ENCODE assay signal across 31 cellular contexts in genomic region chr10:10745281-10745680, GRCh38.
"Had no signal": no experiment of that assay in that cellular context is flagged by ENCODE, and none has a peak within 500 bp of the region (broad histone marks: within the 10 kb centered on the region; RNA-seq: fewer than 3 reads in every experiment).

No MANE protein-coding gene starts in this region.

- H3K4me3 ChIP-seq: body of pancreas, breast epithelium, cardiac muscle cell had no signal

- H3K4me1 ChIP-seq: body of pancreas, breast epithelium had no signal

- H3K27me3 ChIP-seq: body of pancreas, breast epithelium, cardiac muscle cell had no signal

- H3K9me3 ChIP-seq: body of pancreas had no signal

- DNase-seq: activated CD4-positive, alpha-beta T cell treated with anti-CD3 and anti-CD28 coated beads for 1 hour; activated CD4-positive, alpha-beta T cell treated with anti-CD3 and anti-CD28 coated beads for 4 hours; activated CD4-positive, alpha-beta T cell treated with anti-CD3 and anti-CD28 coated beads, Interleukin-2, amount 10 ng/mL, durations not matched to agents 7 days and 5 days; activated CD4-positive, alpha-beta T cell treated with anti-CD3 and anti-CD28 coated beads, Interleukin-2, amount 50 U/mL, for 48 hours; activated CD8-positive, alpha-beta memory T cell treated with anti-CD3 and anti-CD28 coated beads for 24 hours; activated CD8-positive, alpha-beta T cell treated with anti-CD3 and anti-CD28 coated beads for 36 hours; activated effector memory CD4-positive, alpha-beta T cell treated with Interleukin-2 at 50 U/mL for 16 hours; activated gamma-delta T cell treated with Interleukin-2 at 50 U/mL for 16 hours; activated naive CD4-positive, alpha-beta T cell treated with anti-CD3 and anti-CD28 coated beads, Interleukin-2, amount 50 U/mL, for 16 hours; activated naive CD4-positive, alpha-beta T cell treated with Interleukin-2 at 50 U/mL for 16 hours; activated T-cell treated with anti-CD3 and anti-CD28 coated beads, Interleukin-2, amount 50 U/mL, for 4 hours; amniotic stem cell; anterior cingulate cortex; body of pancreas; central memory CD4-positive, alpha-beta T cell; cerebellar nuclear complex; cortex of kidney; dermis blood vessel endothelial cell; effector CD4-positive, alpha-beta T cell; effector memory CD8-positive, alpha-beta T cell; foreskin fibroblast; head of caudate nucleus; hippocampal formation; T-helper 1 cell; T-helper 17 cell had no signal

- H3K27ac ChIP-seq: body of pancreas, breast epithelium, cardiac muscle cell, epithelial cell of prostate, VCaP had no signal

- H3K36me3 ChIP-seq: breast epithelium, cardiac muscle cell had no signal

- ATAC-seq: activated CD8-positive, alpha-beta T cell treated with anti-CD3 and anti-CD28 coated beads for 36 hours; activated T-cell treated with anti-CD3 and anti-CD28 coated beads, Interleukin-2, amount 50 U/mL, for 4 hours; activated T-helper 17 cell treated with anti-CD3 and anti-CD28 coated beads, Interleukin-2, amount 50 U/mL, for 72 hours; body of pancreas; effector memory CD8-positive, alpha-beta T cell; T-helper 17 cell; WTC11 had no signal
